In genomic region chr17:38339891-38340290, GRCh38 we compare ENCODE assay signal across 21 cellular contexts. TPM values are rescaled to one million over a fixed set of nuclear protein-coding genes. Genes with fewer than 3 reads are reported as not detected.
DNase-seq lines count a peak whose midpoint lies in the region; ATAC-seq and TF ChIP-seq lines count a peak whose summit lies in the region.
"Had no signal": no experiment of that assay in that cellular context is flagged by ENCODE, and none has a peak within 500 bp of the region (broad histone marks: within the 10 kb centered on the region; RNA-seq: fewer than 3 reads in every experiment).

No MANE protein-coding gene starts in this region.

- no peaks in the 10 kb centered on the region for H3K36me3 Mint-ChIP-seq in glutamatergic neuron (ENCODE audit: unreplicated experiment)
- H3K36me3 Mint-ChIP-seq: CD4-positive, alpha-beta memory T cell had no signal

- peak; percentile 41 for DNase-seq in GM23248
- DNase-seq in fibroblast of pulmonary artery (ENCODE audit: low read depth): peak; percentile 10
- peak; percentile 74 for DNase-seq in kidney tubule cell (ENCODE audit: low spot score)
- peak; percentile 8 to 24 for DNase-seq in thyroid gland
- no peak for DNase-seq in HT-29 (ENCODE audit: low spot score)
- no peak for DNase-seq in hypothalamus (lab: John Stamatoyannopoulos, UW)
- no peak for DNase-seq in glutamatergic neuron
- DNase-seq in gastrocnemius medialis: no peak
- DNase-seq: C1 segment of cervical spinal cord; CD4-positive, alpha-beta memory T cell; COR-L47; DMS153; DND-41; EL; GDM1; GOT3; HFFc6 had no signal

- H3K27ac ChIP-seq in GM23248: no peak overlapping the region
- no peak overlapping the region for H3K27ac ChIP-seq in thyroid gland
- no peak overlapping the region for H3K27ac ChIP-seq in gastrocnemius medialis

- no peaks in the 10 kb centered on the region for H3K27me3 ChIP-seq in GM23248 (replicated peaks; ENCODE audit: insufficient read depth)
- H3K27me3 ChIP-seq in thyroid gland: no peaks in the 10 kb centered on the region
- no peaks in the 10 kb centered on the region for H3K27me3 ChIP-seq in gastrocnemius medialis

- H3K9ac ChIP-seq in GM23248: no peak overlapping the region

- no peaks in the 10 kb centered on the region for H3K9me2 ChIP-seq in GM23248 (ENCODE audit: insufficient read depth)

- H3K9me3 Mint-ChIP-seq in glutamatergic neuron (ENCODE audit: unreplicated experiment): peaks cover 4% of the 10 kb centered on the region
- H3K9me3 Mint-ChIP-seq: CD4-positive, alpha-beta memory T cell; HFFc6 had no signal

- H3F3A ChIP-seq in GM23248 (ENCODE audit: insufficient read depth): no peaks in the 10 kb centered on the region

- in situ Hi-C loops in GM23248 (cut with MboI) (no loop called here), gastrocnemius medialis (cut with MboI; ENCODE audit: low sequenced_read_pairs in 4 of 4) (loop anchor here in 1 of 4 donors (5.0 kb wide), 1 partner anchor 77 kb away; no protein-coding TSS in a partner anchor)

- H3K79me2 ChIP-seq in GM23248 (ENCODE audit: insufficient read depth): no peaks in the 10 kb centered on the region

- peaks cover 9% of the 10 kb centered on the region for H3K27me3 Mint-ChIP-seq in glutamatergic neuron (ENCODE audit: unreplicated experiment)

- peaks cover 3% of the 10 kb centered on the region for H3K4me1 Mint-ChIP-seq in glutamatergic neuron (ENCODE audit: low read depth, unreplicated experiment)
- H3K4me1 Mint-ChIP-seq: CD4-positive, alpha-beta memory T cell had no signal

- no peak for TF ChIP-seq CTCF in fibroblast of pulmonary artery (IDR thresholded peaks at IDR 0.05; ENCODE audit: low read length, missing control alignments)
- TF ChIP-seq CTCF in thyroid gland (IDR thresholded peaks at IDR 0.05): no peak
- no peak for TF ChIP-seq CTCF in glutamatergic neuron (IDR thresholded peaks at IDR 0.05; ENCODE audit: partially characterized antibody, unreplicated experiment)
- no peak for TF ChIP-seq CTCF in gastrocnemius medialis (IDR thresholded peaks at IDR 0.05 in 4 of 5, conservative IDR thresholded peaks at IDR 0.05 in 1 of 5)

- H3K9me3 ChIP-seq in GM23248 (ENCODE audit: low read depth) (no peaks in the 10 kb centered on the region), thyroid gland (no peaks in the 10 kb centered on the region), gastrocnemius medialis (no peaks in the 10 kb centered on the region)
- H3K9me3 ChIP-seq: HAP-1 had no signal

- H3K4me1 ChIP-seq in GM23248 (ENCODE audit: insufficient read depth) (no peaks in the 10 kb centered on the region), thyroid gland (peaks cover 0 to 5% of the 10 kb centered on the region in 2 donors), gastrocnemius medialis (no peaks in the 10 kb centered on the region)
- H3K4me1 ChIP-seq: HAP-1 had no signal

- no peak overlapping the region for H2AFZ ChIP-seq in GM23248

- H3K27ac Mint-ChIP-seq in glutamatergic neuron (ENCODE audit: unreplicated experiment): no peak overlapping the region
- H3K27ac Mint-ChIP-seq: CD4-positive, alpha-beta memory T cell; HFFc6 had no signal

- no peaks in the 10 kb centered on the region for H4K20me1 ChIP-seq in GM23248 (ENCODE audit: insufficient read depth)

- intact Hi-C loops in thyroid gland (cut with DNase I): no loop called here
- intact Hi-C loops in gastrocnemius medialis (cut with DNase I; ENCODE audit: low total_unique reads): no loop called here

- ATAC-seq in gastrocnemius medialis: no peak
- ATAC-seq: GM12878 had no signal

- H3K36me3 ChIP-seq in GM23248 (ENCODE audit: low read depth) (no peaks in the 10 kb centered on the region), thyroid gland (no peaks in the 10 kb centered on the region), gastrocnemius medialis (no peaks in the 10 kb centered on the region)
- H3K36me3 ChIP-seq: HAP-1 had no signal

- H3K4me3 ChIP-seq in GM23248 (no peak overlapping the region), fibroblast of pulmonary artery (replicated peaks; ENCODE audit: low read depth, low read length) (no peak overlapping the region), thyroid gland (replicated peaks in 1 of 3) (no peak overlapping the region), gastrocnemius medialis (no peak overlapping the region)
- H3K4me3 ChIP-seq: GM12878, HAP-1 had no signal

- no peak for TF ChIP-seq POLR2A in thyroid gland (IDR thresholded peaks at IDR 0.05)
- no peak for TF ChIP-seq POLR2A in gastrocnemius medialis (IDR thresholded peaks at IDR 0.05)

- H3K4me2 ChIP-seq in GM23248 (ENCODE audit: unreplicated experiment): no peak overlapping the region

- no peak overlapping the region for H3K4me3 Mint-ChIP-seq in glutamatergic neuron (ENCODE audit: unreplicated experiment)
- H3K4me3 Mint-ChIP-seq: CD4-positive, alpha-beta memory T cell; HFFc6 had no signal

RNA-seq across cellular contexts. Expression of gene GPR179, which starts 3.9 kb away (rescaled TPM):
- total RNA-seq in GM23248 (2014; rRNA removed; shearing (Covaris generic)): not detected in 2 replicates
- not detected in 2 replicates for polyA plus RNA-seq in GM23248 (2016; fragmentation: Nextera tagmentation; extraction: Ambion mirVana)
- total RNA-seq in thyroid gland: under 1 TPM in 2 of 4 donors, not detected in 2; under 0.01 to 0.13 TPM
- total RNA-seq in HT-29 (2014; rRNA removed; shearing (Covaris generic)): 0.03 and 0.13 TPM in 2 replicates
- 0.07 TPM for total RNA-seq in glutamatergic neuron (ENCODE audit: unreplicated experiment)
- total RNA-seq in gastrocnemius medialis: under 1 TPM; 0.07 to 0.20 (median 0.18) TPM
- total RNA-seq: A172, HFFc6 had no signal
- polyA plus RNA-seq: BJ; CD4-positive, alpha-beta memory T cell had no signal

RNA-seq across cellular contexts. Expression of gene SOCS7, which starts 11.8 kb away (rescaled TPM):
- total RNA-seq in GM23248 (2014; rRNA removed; shearing (Covaris generic)): 6.8 and 9.9 TPM in 2 replicates
- 1.3 TPM in 2 replicates for polyA plus RNA-seq in GM23248 (2016; fragmentation: Nextera tagmentation; extraction: Ambion mirVana)
- total RNA-seq in thyroid gland (10 to 100 TPM; 17.1 to 22.3 (median 20.1) TPM), glutamatergic neuron (ENCODE audit: unreplicated experiment) (33.3 TPM), gastrocnemius medialis (10 to 100 TPM; 16.3 to 19.9 (median 19.5) TPM)
- total RNA-seq in HT-29 (2014; rRNA removed; shearing (Covaris generic)): 28.8 and 36.2 TPM in 2 replicates

RNA-seq across cellular contexts. Expression of gene MRPL45, which starts 42.9 kb away (rescaled TPM):
- 30.0 and 42.6 TPM in 2 replicates for total RNA-seq in GM23248 (2014; rRNA removed; shearing (Covaris generic))
- 29.5 and 32.0 TPM in 2 replicates for polyA plus RNA-seq in GM23248 (2016; fragmentation: Nextera tagmentation; extraction: Ambion mirVana)
- total RNA-seq in thyroid gland (10 to 100 TPM; 26.6 to 38.3 (median 30.3) TPM), glutamatergic neuron (ENCODE audit: unreplicated experiment) (34.0 TPM), gastrocnemius medialis (10 to 100 TPM; 48.3 to 64.6 (median 51.2) TPM)
- 81.6 and 82.3 TPM in 2 replicates for total RNA-seq in HT-29 (2014; rRNA removed; shearing (Covaris generic))

Comparison
In these comparisons a context has a peak if more than half of its experiments do, and no peak if none do; other contexts are left out.
1. DNase-seq: peak in GM23248 (single experiment), fibroblast of pulmonary artery (single experiment), kidney tubule cell (single experiment) and thyroid gland (2 of 2); none in HT-29 (single experiment), hypothalamus (0 of 51), glutamatergic neuron (single experiment) and gastrocnemius medialis (0 of 2).